In genomic region chr13:95564948-95565347, GRCh38 we compare ENCODE assay signal across 14 cellular contexts. TPM values are rescaled to one million over a fixed set of nuclear protein-coding genes. Genes with fewer than 3 reads are reported as not detected.
DNase-seq lines count a peak whose midpoint lies in the region; ATAC-seq and TF ChIP-seq lines count a peak whose summit lies in the region.
"Had no signal": no experiment of that assay in that cellular context is flagged by ENCODE, and none has a peak within 500 bp of the region (broad histone marks: within the 10 kb centered on the region; RNA-seq: fewer than 3 reads in every experiment).

No MANE protein-coding gene starts in this region.

- CTCF ChIA-PET in activated CD8-positive, alpha-beta memory T cell treated with anti-CD3 and anti-CD28 coated beads, Interleukin-2, amount 10 ng/mL, durations not matched to agents 7 days and 5 days (lab: Charles Lee), result interaction anchor here (1.1 to 1.6 kb wide), 2 partner anchors 29 to 269 kb away, joined by 3 to 4 read pairs; no protein-coding TSS in a partner anchor

- TF ChIP-seq CTCF in CD14-positive monocyte (IDR thresholded peaks at IDR 0.05), result no peak
- TF ChIP-seq CTCF in cardiac fibroblast (IDR thresholded peaks at IDR 0.05; ENCODE audit: low read depth, low read length), result no peak
- TF ChIP-seq CTCF in kidney epithelial cell (IDR thresholded peaks at IDR 0.05; ENCODE audit: insufficient read depth, low read length, poor library complexity, severe bottlenecking), result no peak
- no peak for TF ChIP-seq CTCF in gastrocnemius medialis (IDR thresholded peaks at IDR 0.05 in 4 of 5, conservative IDR thresholded peaks at IDR 0.05 in 1 of 5)

- H3K4me1 Mint-ChIP-seq in CD14-positive monocyte, result peaks cover 17% of the 10 kb centered on the region
- H3K4me1 Mint-ChIP-seq in activated CD8-positive, alpha-beta memory T cell treated with anti-CD3 and anti-CD28 coated beads, Interleukin-2, amount 10 ng/mL, durations not matched to agents 7 days and 5 days, result no peaks in the 10 kb centered on the region
- H3K4me1 Mint-ChIP-seq: nephron had no signal

- no peak for ATAC-seq in gastrocnemius medialis
- ATAC-seq in HG03354 (IDR thresholded peaks at IDR 0.05; ENCODE audit: poor library complexity, severe bottlenecking, unreplicated experiment), result no peak
- no peak for ATAC-seq in activated CD8-positive, alpha-beta memory T cell treated with anti-CD3 and anti-CD28 coated beads, Interleukin-2, amount 10 ng/mL, durations not matched to agents 7 days and 5 days
- ATAC-seq in GM18870 (IDR thresholded peaks at IDR 0.05; ENCODE audit: unreplicated experiment), result no peak
- ATAC-seq: left cardiac atrium had no signal

- peak overlapping the region; percentile 71 to 88 (median 78) for H3K27ac Mint-ChIP-seq in CD14-positive monocyte
- no peak overlapping the region for H3K27ac Mint-ChIP-seq in activated CD8-positive, alpha-beta memory T cell treated with anti-CD3 and anti-CD28 coated beads, Interleukin-2, amount 10 ng/mL, durations not matched to agents 7 days and 5 days
- H3K27ac Mint-ChIP-seq: brain; CD8-positive, alpha-beta memory T cell; nephron had no signal

- H3K9me3 ChIP-seq in gastrocnemius medialis, result no peaks in the 10 kb centered on the region

- TF ChIP-seq POLR2A in gastrocnemius medialis (IDR thresholded peaks at IDR 0.05), result no peak

- H3K36me3 ChIP-seq in kidney epithelial cell (ENCODE audit: control insufficient read depth, insufficient read depth, low read length) (no peaks in the 10 kb centered on the region), gastrocnemius medialis (no peaks in the 10 kb centered on the region)

- H3K4me3 Mint-ChIP-seq in CD14-positive monocyte, result peak overlapping the region; percentile 40 to 87
- no peak overlapping the region for H3K4me3 Mint-ChIP-seq in activated CD8-positive, alpha-beta memory T cell treated with anti-CD3 and anti-CD28 coated beads, Interleukin-2, amount 10 ng/mL, durations not matched to agents 7 days and 5 days
- H3K4me3 Mint-ChIP-seq: brain; CD8-positive, alpha-beta memory T cell; nephron had no signal

- H3K4me3 ChIP-seq in cardiac fibroblast (replicated peaks in 1 of 2; ENCODE audit: low read depth in 2 of 2, low read length in 2 of 2) (no peak overlapping the region), kidney epithelial cell (ENCODE audit: low read depth, low read length) (no peak overlapping the region), gastrocnemius medialis (no peak overlapping the region)

- intact Hi-C loops in CD14-positive monocyte (cut with micrococcal nuclease) (no loop called here), gastrocnemius medialis (cut with DNase I; ENCODE audit: low total_unique reads) (no loop called here)

- no peak overlapping the region for H3K27ac ChIP-seq in gastrocnemius medialis

- no peaks in the 10 kb centered on the region for H3K27me3 Mint-ChIP-seq in CD14-positive monocyte (ENCODE audit: low read depth in 3 of 3)
- H3K27me3 Mint-ChIP-seq in activated CD8-positive, alpha-beta memory T cell treated with anti-CD3 and anti-CD28 coated beads, Interleukin-2, amount 10 ng/mL, durations not matched to agents 7 days and 5 days, result peaks cover 12% of the 10 kb centered on the region

- in situ Hi-C loops in gastrocnemius medialis (cut with MboI; ENCODE audit: low sequenced_read_pairs in 4 of 4), result no loop called here

- H3K27me3 ChIP-seq in kidney epithelial cell (ENCODE audit: control insufficient read depth, insufficient read depth, low read length) (no peaks in the 10 kb centered on the region), gastrocnemius medialis (no peaks in the 10 kb centered on the region)

- DNase-seq in CD14-positive monocyte (ENCODE audit: low spot score) (no peak), M059J (ENCODE audit: low read depth) (peak; percentile 65), cardiac fibroblast (ENCODE audit: low read depth in 2 of 2) (peak; percentile 82 to 89), kidney epithelial cell (ENCODE audit: low read depth) (peak; percentile 67), gastrocnemius medialis (no peak)
- no peak for DNase-seq in activated CD8-positive, alpha-beta memory T cell treated with anti-CD3 and anti-CD28 coated beads, Interleukin-2, amount 10 ng/mL, durations not matched to agents 7 days and 5 days
- DNase-seq: CD8-positive, alpha-beta memory T cell; H7; left cardiac atrium; stimulated activated CD4-positive, alpha-beta T cell treated with anti-CD3 and anti-CD28 coated beads, Interleukin-15, amount 100 ng/mL, for 24 hours had no signal

- H3K9me3 Mint-ChIP-seq in CD14-positive monocyte, result peaks cover 0 to 7% (median 0%) of the 10 kb centered on the region in 7 donors
- no peaks in the 10 kb centered on the region for H3K9me3 Mint-ChIP-seq in activated CD8-positive, alpha-beta memory T cell treated with anti-CD3 and anti-CD28 coated beads, Interleukin-2, amount 10 ng/mL, durations not matched to agents 7 days and 5 days (ENCODE audit: low read depth)

- no peaks in the 10 kb centered on the region for H3K36me3 Mint-ChIP-seq in CD14-positive monocyte
- no peaks in the 10 kb centered on the region for H3K36me3 Mint-ChIP-seq in activated CD8-positive, alpha-beta memory T cell treated with anti-CD3 and anti-CD28 coated beads, Interleukin-2, amount 10 ng/mL, durations not matched to agents 7 days and 5 days

- H3K4me1 ChIP-seq in gastrocnemius medialis, result no peaks in the 10 kb centered on the region

RNA-seq across cellular contexts. Expression of gene CLDN10, which starts 12.4 kb away (rescaled TPM):
- under 1 TPM in 1 of 2 donors, not detected in 1; 0.35 TPM for polyA plus RNA-seq in CD14-positive monocyte
- 0.25 and 0.39 TPM in 2 replicates for total RNA-seq in M059J (2014; rRNA removed; shearing (Covaris generic))
- total RNA-seq in kidney epithelial cell (4.0 and 6.6 TPM in 2 replicates), gastrocnemius medialis (not detected)
- total RNA-seq in activated CD8-positive, alpha-beta memory T cell treated with anti-CD3 and anti-CD28 coated beads, Interleukin-2, amount 10 ng/mL, durations not matched to agents 7 days and 5 days, result not detected
- total RNA-seq: CD8-positive, alpha-beta memory T cell; left cardiac atrium had no signal
- polyA plus RNA-seq: CD8-positive, alpha-beta memory T cell had no signal

Comparison
In these comparisons a context has a peak if more than half of its experiments do, and no peak if none do; other contexts are left out.
1. DNase-seq: peak in M059J (single experiment), cardiac fibroblast (2 of 2) and kidney epithelial cell (single experiment); none in CD14-positive monocyte (single experiment), gastrocnemius medialis (0 of 2) and activated CD8-positive, alpha-beta memory T cell treated with anti-CD3 and anti-CD28 coated beads, Interleukin-2, amount 10 ng/mL, durations not matched to agents 7 days and 5 days (single experiment).